Comparison of ENCODE assay signal across 1 cellular context in genomic region chr17:38579934-38580333, GRCh38.
A peak's percentile ranks its signal among the peaks of the same experiment; 100 is the strongest.
TF ChIP-seq lines count a peak whose summit lies in the region.

No MANE protein-coding gene starts in this region.

TF ChIP-seq in K562, 482 proteins besides CTCF, POLR2A, EP300 and RAD21 (continued from another document):
- TF ChIP-seq HNRNPLL (IDR thresholded peaks at IDR 0.05; ENCODE audit: low read depth, low read length, poor library complexity, severe bottlenecking): no peak
- no peak for TF ChIP-seq MECOM (CRISPR knock-in tag; IDR thresholded peaks at IDR 0.05)
- TF ChIP-seq RFX7 (CRISPR knock-in tag; IDR thresholded peaks at IDR 0.05): no peak
- TF ChIP-seq FOSL1 (tag; conservative IDR thresholded peaks at IDR 0.05): peak; percentile 61; the same call in 1 of the 2 replicates
- TF ChIP-seq KDM1A (IDR thresholded peaks at IDR 0.05): no peak
- no peak for TF ChIP-seq FOXP4 (CRISPR knock-in tag; IDR thresholded peaks at IDR 0.05; ENCODE audit: borderline replicate concordance)
- no peak for TF ChIP-seq JUN (IDR thresholded peaks at IDR 0.05; ENCODE audit: borderline replicate concordance, low read depth, low read length)
- TF ChIP-seq JUN (CRISPR knock-in tag; IDR thresholded peaks at IDR 0.05; ENCODE audit: borderline replicate concordance): no peak
- peak; percentile 96 for TF ChIP-seq NFIC (IDR thresholded peaks at IDR 0.05)
TF ChIP-seq in K562: peak in this region for 15.
